9 cellular contexts compared by ENCODE assay signal in the genomic region with DNA sequence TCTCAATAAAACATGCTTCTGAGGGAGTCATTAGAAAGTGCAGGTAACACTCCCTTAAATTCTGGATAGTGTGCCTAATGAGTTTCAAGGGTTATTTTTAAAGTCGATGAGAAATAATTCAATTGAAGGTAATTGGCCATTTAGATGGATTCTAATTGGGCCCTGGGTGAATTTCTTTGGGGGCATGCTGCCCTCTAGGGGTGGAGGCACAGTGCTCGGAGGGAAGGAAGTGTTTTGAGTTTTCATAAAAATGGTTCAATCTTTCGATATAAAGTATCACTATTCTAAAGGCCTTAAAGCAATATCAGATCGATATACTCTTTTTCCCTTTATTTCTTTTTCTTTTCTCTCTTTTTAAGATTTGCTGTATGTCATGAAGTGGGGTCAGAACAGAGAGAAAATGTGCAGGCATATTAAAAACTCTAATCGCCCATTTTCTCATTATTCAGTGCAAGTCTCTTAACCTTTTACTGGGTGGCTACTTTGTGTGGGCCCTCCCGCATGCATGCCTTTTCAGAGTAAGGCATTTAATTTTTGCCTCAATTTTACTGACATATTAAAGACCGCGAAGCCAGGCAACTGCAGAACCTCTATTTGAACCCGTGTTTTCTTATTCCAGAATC. TPM values are rescaled to one million over a fixed set of nuclear protein-coding genes. Genes with fewer than 3 reads are reported as not detected.
DNase-seq lines count a peak whose midpoint lies in the region; ATAC-seq, FAIRE-seq and TF ChIP-seq lines count a peak whose summit lies in the region.
"Had no signal": no experiment of that assay in that cellular context is flagged by ENCODE, and none has a peak within 500 bp of the region (broad histone marks: within the 10 kb centered on the region; RNA-seq: fewer than 3 reads in every experiment).

No MANE protein-coding gene starts in this region.

- 64 to 66% (median 65%) methylated on average over 9 of the region's 9 CpGs for WGBS in small intestine, 3 donors

- H2AFZ ChIP-seq in Karpas-422 (ENCODE audit: low read length) (peak overlapping the region; percentile 75), fibroblast of lung (ENCODE audit: low read length) (no peak overlapping the region)

- H3K79me2 ChIP-seq in Karpas-422 (ENCODE audit: low read length) (no peaks in the 10 kb centered on the region), fibroblast of lung (ENCODE audit: control insufficient read depth, insufficient read depth, low read length) (no peaks in the 10 kb centered on the region)

- no peaks in the 10 kb centered on the region for H3K36me3 ChIP-seq in Karpas-422 (ENCODE audit: insufficient read depth, low read length)
- H3K36me3 ChIP-seq in fibroblast of lung (ENCODE audit: control insufficient read depth, insufficient read depth, low read length): no peaks in the 10 kb centered on the region
- H3K36me3 ChIP-seq in small intestine (ENCODE audit: control insufficient read depth in 2 of 2, insufficient read depth in 2 of 2, low read length in 2 of 2): no peaks in the 10 kb centered on the region

- no peak overlapping the region for H3K27ac ChIP-seq in Karpas-422 (ENCODE audit: low read length)
- H3K27ac ChIP-seq in fibroblast of lung (ENCODE audit: insufficient read depth, low read length): no peak overlapping the region
- no peak overlapping the region for H3K27ac ChIP-seq in small intestine (ENCODE audit: low read depth in 1 of 2, low read length in 1 of 2)

- no peak for FAIRE-seq in small intestine (lab: Jason Lieb, UNC)

- H3K9ac ChIP-seq in Karpas-422 (ENCODE audit: low read length) (no peak overlapping the region), fibroblast of lung (ENCODE audit: insufficient read depth, low read length) (no peak overlapping the region)

- DNase-seq in SIG-M5 treated with dmso at 0.1 percent for 504 hours (lab: John Stamatoyannopoulos, UW; ENCODE audit: unreplicated experiment): peak; percentile 4
- no peak for DNase-seq in SIG-M5 (lab: John Stamatoyannopoulos, UW)
- peak; percentile 88 for DNase-seq in Karpas-422
- peak; percentile 51 for DNase-seq in SK-MEL-5 (ENCODE audit: low read depth, low spot score)
- DNase-seq in fibroblast of lung (ENCODE audit: low read depth in 2 of 2): peak; percentile 4 to 18
- peak; percentile 12 for DNase-seq in small intestine
- no peak for DNase-seq in middle frontal gyrus (ENCODE audit: extremely low spot score, low spot score)
- DNase-seq: activated naive CD8-positive, alpha-beta T cell treated with anti-CD3 and anti-CD28 coated beads, Interleukin-2, amount 10 ng/mL, durations not matched to agents 7 days and 5 days had no signal

- H3K9me2 ChIP-seq in Karpas-422 (replicated peaks; ENCODE audit: insufficient read depth, low read length): no peaks in the 10 kb centered on the region

- TF ChIP-seq CTCF in fibroblast of lung (conservative IDR thresholded peaks at IDR 0.05 in 1 of 2, IDR thresholded peaks at IDR 0.05 in 1 of 2; ENCODE audit: low read depth in 1 of 2, low read length in 2 of 2): peak; percentile 80 to 88

- no peak overlapping the region for H3K4me3 ChIP-seq in Karpas-422 (ENCODE audit: low read length)
- no peak overlapping the region for H3K4me3 ChIP-seq in fibroblast of lung (replicated peaks in 1 of 4; ENCODE audit: control extremely low read depth in 1 of 4, insufficient read depth in 1 of 4, low read depth in 3 of 4, low read length in 4 of 4)
- no peak overlapping the region for H3K4me3 ChIP-seq in small intestine (ENCODE audit: low read depth in 1 of 2, low read length in 2 of 2)

- no peaks in the 10 kb centered on the region for H3K27me3 ChIP-seq in Karpas-422 (ENCODE audit: low read length)
- no peaks in the 10 kb centered on the region for H3K27me3 ChIP-seq in fibroblast of lung (ENCODE audit: control insufficient read depth, insufficient read depth, low read length)
- H3K27me3 ChIP-seq in small intestine (ENCODE audit: control insufficient read depth in 2 of 2, insufficient read depth in 2 of 2, low read length in 2 of 2): peaks cover 0 to 3% of the 10 kb centered on the region in 2 donors

- ATAC-seq in GM19452 (IDR thresholded peaks at IDR 0.05; ENCODE audit: unreplicated experiment): no peak

- H3K4me1 ChIP-seq in Karpas-422 (ENCODE audit: low read length) (peaks cover 22% of the 10 kb centered on the region), fibroblast of lung (ENCODE audit: control insufficient read depth, extremely low read depth, insufficient read depth, low read length) (no peaks in the 10 kb centered on the region), small intestine (ENCODE audit: control insufficient read depth in 2 of 2, insufficient read depth in 1 of 2, low read depth in 1 of 2, low read length in 1 of 2) (no peaks in the 10 kb centered on the region)

- peak overlapping the region; percentile 29 for H3K4me2 ChIP-seq in Karpas-422 (ENCODE audit: low read depth, low read length, poor library complexity, severe bottlenecking)
- no peak overlapping the region for H3K4me2 ChIP-seq in fibroblast of lung (ENCODE audit: extremely low read depth, insufficient read depth, low read length)

- H4K20me1 ChIP-seq in Karpas-422 (ENCODE audit: insufficient read depth, low read depth, low read length) (no peaks in the 10 kb centered on the region), fibroblast of lung (ENCODE audit: control insufficient read depth, extremely low read depth, insufficient read depth, low read length) (no peaks in the 10 kb centered on the region)

- H3K9me3 ChIP-seq in Karpas-422 (ENCODE audit: low read length): no peaks in the 10 kb centered on the region
- no peaks in the 10 kb centered on the region for H3K9me3 ChIP-seq in fibroblast of lung (ENCODE audit: control insufficient read depth, insufficient read depth, low read depth, low read length)
- no peaks in the 10 kb centered on the region for H3K9me3 ChIP-seq in small intestine (ENCODE audit: control insufficient read depth, low read depth)

- in situ Hi-C loops in SK-MEL-5 (cut with HindIII; ENCODE audit: low pct_unique_long_range_greater_than_20kb, low sequenced_read_pairs): no loop called here

RNA-seq across cellular contexts. Expression of gene NKX2-8, which starts 25.5 kb away (rescaled TPM):
- total RNA-seq in Karpas-422 (2014; rRNA removed; shearing (Covaris generic); ENCODE audit: low replicate concordance): not detected in 2 replicates
- 0.27 and 0.50 TPM in 2 replicates for total RNA-seq in SK-MEL-5 (2014; rRNA removed; shearing (Covaris generic))
- polyA plus RNA-seq in SK-MEL-5 (2015; cell fraction: cytosol; rRNA removed): 0.38 and 1.7 TPM in 2 replicates
- polyA plus RNA-seq in SK-MEL-5 (2015; cell fraction: nucleus; rRNA removed): 0.79 and 1.1 TPM in 2 replicates
- total RNA-seq in fibroblast of lung: not detected in 2 replicates
- polyA plus RNA-seq in fibroblast of lung: not detected in 2 replicates
- polyA plus RNA-seq in fibroblast of lung (2012): not detected in 2 replicates
- not detected in 2 replicates for polyA minus RNA-seq in fibroblast of lung (ENCODE audit: low replicate concordance)
- not detected for polyA plus RNA-seq in small intestine
- total RNA-seq: activated naive CD8-positive, alpha-beta T cell treated with anti-CD3 and anti-CD28 coated beads, Interleukin-2, amount 10 ng/mL, durations not matched to agents 7 days and 5 days had no signal

RNA-seq across cellular contexts. Expression of gene NKX2-1, which starts 36.9 kb away (rescaled TPM):
- total RNA-seq in Karpas-422 (2014; rRNA removed; shearing (Covaris generic); ENCODE audit: low replicate concordance): not detected in 2 replicates
- total RNA-seq in SK-MEL-5 (2014; rRNA removed; shearing (Covaris generic)): not detected in 2 replicates
- polyA plus RNA-seq in SK-MEL-5 (2015; cell fraction: cytosol; rRNA removed): not detected in 2 replicates
- polyA plus RNA-seq in SK-MEL-5 (2015; cell fraction: nucleus; rRNA removed): not detected in 2 replicates
- total RNA-seq in fibroblast of lung: not detected in 2 replicates
- not detected in 2 replicates for polyA plus RNA-seq in fibroblast of lung
- not detected in 2 replicates for polyA plus RNA-seq in fibroblast of lung (2012)
- not detected in 2 replicates for polyA minus RNA-seq in fibroblast of lung (ENCODE audit: low replicate concordance)
- polyA plus RNA-seq in small intestine: under 1 TPM in 1 of 3 donors, not detected in 2; 0.45 TPM
- total RNA-seq: activated naive CD8-positive, alpha-beta T cell treated with anti-CD3 and anti-CD28 coated beads, Interleukin-2, amount 10 ng/mL, durations not matched to agents 7 days and 5 days had no signal

Comparison
In these comparisons a context has a peak if more than half of its experiments do, and no peak if none do; other contexts are left out.
1. DNase-seq: peak in SIG-M5 treated with dmso at 0.1 percent for 504 hours (single experiment), Karpas-422 (single experiment), SK-MEL-5 (single experiment), fibroblast of lung (2 of 2) and small intestine (single experiment); none in SIG-M5 (single experiment) and middle frontal gyrus (single experiment).